In genomic region chr3:72890166-72890925, GRCh38 we compare ENCODE assay signal across 14 cellular contexts. TPM values are rescaled to one million over a fixed set of nuclear protein-coding genes. Genes with fewer than 3 reads are reported as not detected.
DNase-seq lines count a peak whose midpoint lies in the region; ATAC-seq and TF ChIP-seq lines count a peak whose summit lies in the region.
"Had no signal": no experiment of that assay in that cellular context is flagged by ENCODE, and none has a peak within 500 bp of the region (broad histone marks: within the 10 kb centered on the region; RNA-seq: fewer than 3 reads in every experiment).

No MANE protein-coding gene starts in this region.

- no peak overlapping the region for H3K4me3 Mint-ChIP-seq in activated CD4-positive, alpha-beta T cell treated with anti-CD3 and anti-CD28 coated beads for 36 hours
- no peak overlapping the region for H3K4me3 Mint-ChIP-seq in activated CD8-positive, alpha-beta T cell treated with anti-CD3 and anti-CD28 coated beads for 36 hours
- H3K4me3 Mint-ChIP-seq: stimulated activated memory B cell treated with anti-CD40 and anti-IgM and Interleukin-4, amounts not matched to agents 10 μg/mL and 1 μg/mL and 100 μg/mL, for 72 hours had no signal

- H3K79me2 ChIP-seq in HCT116 (ENCODE audit: insufficient read depth, low read length) (no peaks in the 10 kb centered on the region), hepatocyte (peaks cover 32% of the 10 kb centered on the region)

- DNase-seq in HCT116 (ENCODE audit: low read depth, low spot score) (no peak), amniotic epithelial cell (ENCODE audit: low read depth) (peak; percentile 24), hepatocyte (ENCODE audit: low spot score) (no peak), NCI-H187 (lab: John Stamatoyannopoulos, UW) (no peak), amniotic stem cell (lab: John Stamatoyannopoulos, UW) (no peak)
- DNase-seq in activated CD4-positive, alpha-beta T cell treated with anti-CD3 and anti-CD28 coated beads for 36 hours = no peak
- DNase-seq in activated CD8-positive, alpha-beta T cell treated with anti-CD3 and anti-CD28 coated beads for 36 hours = no peak
- DNase-seq: activated CD4-positive, alpha-beta T cell treated with anti-CD3 and anti-CD28 coated beads for 48 hours; activated gamma-delta T cell treated with Interleukin-2 at 50 U/mL for 16 hours; effector CD4-positive, alpha-beta T cell; naive thymus-derived CD4-positive, alpha-beta T cell; NCI-H526 had no signal

- no TSS peak for BruUV-seq in HCT116 (replicated peaks; lab: Mats Ljungman, UMichigan)

- H3K4me1 ChIP-seq in HCT116 (ENCODE audit: control insufficient read depth in 1 of 2, insufficient read depth in 2 of 2, low read length in 2 of 2) (peaks cover 35 to 40% of the 10 kb centered on the region in 2 experiments), hepatocyte (ENCODE audit: insufficient read depth) (peaks cover 42% of the 10 kb centered on the region), skeletal muscle tissue (ENCODE audit: control insufficient read depth in 3 of 3, insufficient read depth in 3 of 3, low read length in 3 of 3) (peaks cover 11 to 14% (median 13%) of the 10 kb centered on the region in 3 donors)

- peaks cover 7% of the 10 kb centered on the region for H3K4me1 Mint-ChIP-seq in activated CD4-positive, alpha-beta T cell treated with anti-CD3 and anti-CD28 coated beads for 36 hours
- H3K4me1 Mint-ChIP-seq in activated CD8-positive, alpha-beta T cell treated with anti-CD3 and anti-CD28 coated beads for 36 hours (ENCODE audit: low read depth) = peaks cover 16% of the 10 kb centered on the region

- H3K4me3 ChIP-seq in HCT116 (replicated peaks in 1 of 2; ENCODE audit: low read depth in 1 of 2, low read length in 2 of 2) (no peak overlapping the region), hepatocyte (no peak overlapping the region), skeletal muscle tissue (ENCODE audit: low read length in 3 of 3) (no peak overlapping the region)

- H4K20me1 ChIP-seq in HCT116 (ENCODE audit: insufficient read depth) (no peaks in the 10 kb centered on the region), hepatocyte (ENCODE audit: insufficient read depth, poor library complexity, severe bottlenecking) (no peaks in the 10 kb centered on the region)

- peaks cover 63% of the 10 kb centered on the region for H3K27me3 Mint-ChIP-seq in activated CD4-positive, alpha-beta T cell treated with anti-CD3 and anti-CD28 coated beads for 36 hours
- H3K27me3 Mint-ChIP-seq in activated CD8-positive, alpha-beta T cell treated with anti-CD3 and anti-CD28 coated beads for 36 hours = peaks cover 72% of the 10 kb centered on the region

- H3K9me3 ChIP-seq in HCT116 (ENCODE audit: control insufficient read depth in 1 of 2, insufficient read depth in 1 of 2, low read depth in 1 of 2, low read length in 2 of 2) (no peaks in the 10 kb centered on the region), hepatocyte (ENCODE audit: low read depth) (no peaks in the 10 kb centered on the region), skeletal muscle tissue (ENCODE audit: control insufficient read depth in 3 of 3, low read length in 3 of 3) (no peaks in the 10 kb centered on the region)

- 85% methylated on average over 10 of the region's 10 CpGs for WGBS in hepatocyte (ENCODE audit: low lambda C conversion rate, missing lambda C conversion rate)

- no peak overlapping the region for H3K27ac Mint-ChIP-seq in activated CD4-positive, alpha-beta T cell treated with anti-CD3 and anti-CD28 coated beads for 36 hours
- no peak overlapping the region for H3K27ac Mint-ChIP-seq in activated CD8-positive, alpha-beta T cell treated with anti-CD3 and anti-CD28 coated beads for 36 hours
- H3K27ac Mint-ChIP-seq: naive thymus-derived CD4-positive, alpha-beta T cell; stimulated activated memory B cell treated with anti-CD40 and anti-IgM and Interleukin-4, amounts not matched to agents 10 μg/mL and 1 μg/mL and 100 μg/mL, for 72 hours had no signal

- RAD21 ChIA-PET in HCT116 (lab: Charles Lee; ENCODE audit: low non-redundant PET in 1 of 2, low total read pairs in 2 of 2, uncharacterized antibody in 2 of 2, unreplicated experiment in 2 of 2) = no interaction called here

- no peak for TF ChIP-seq RAD21 in HCT116 (IDR thresholded peaks at IDR 0.05; ENCODE audit: low read depth)

- CTCF ChIA-PET in HCT116 (lab: Charles Lee) = interaction anchor here (0.7 kb wide), 1 partner anchor 16 kb away, joined by 4 read pairs; no protein-coding TSS in a partner anchor
- CTCF ChIA-PET in activated CD4-positive, alpha-beta T cell treated with anti-CD3 and anti-CD28 coated beads for 36 hours (lab: Charles Lee) = no interaction called here
- CTCF ChIA-PET in activated CD8-positive, alpha-beta T cell treated with anti-CD3 and anti-CD28 coated beads for 36 hours (lab: Charles Lee) = no interaction called here

- intact Hi-C loops in HCT116 (cut with micrococcal nuclease) = no loop called here
- intact Hi-C loops in activated CD4-positive, alpha-beta T cell treated with anti-CD3 and anti-CD28 coated beads for 36 hours (cut with DNase I, micrococcal nuclease) = no loop called here
- intact Hi-C loops in activated CD8-positive, alpha-beta T cell treated with anti-CD3 and anti-CD28 coated beads for 36 hours (cut with micrococcal nuclease) = no loop called here

- H3K4me2 ChIP-seq in HCT116 (ENCODE audit: low read length) = peak overlapping the region; percentile 54
- H3K4me2 ChIP-seq in hepatocyte = peak overlapping the region; percentile 81

- H3K27ac ChIP-seq in HCT116 (ENCODE audit: low read depth, low read length) (no peak overlapping the region), hepatocyte (peak overlapping the region; percentile 81), skeletal muscle tissue (ENCODE audit: low read depth, low read length) (peak overlapping the region; percentile 62)

- H2AFZ ChIP-seq in HCT116 (ENCODE audit: low read depth, low read length, poor library complexity, severe bottlenecking) = no peak overlapping the region
- H2AFZ ChIP-seq in hepatocyte = no peak overlapping the region

- H3K9ac ChIP-seq in HCT116 (ENCODE audit: low read length) (no peak overlapping the region), skeletal muscle tissue (ENCODE audit: low read depth in 1 of 3, low read length in 3 of 3) (no peak overlapping the region)

- no peak for TF ChIP-seq POLR2A in HCT116 (IDR thresholded peaks at IDR 0.05; ENCODE audit: borderline replicate concordance, extremely low read depth, insufficient read depth, insufficient read length)

- POLR2A ChIA-PET in HCT116 (lab: Charles Lee) = no interaction called here
- POLR2A ChIA-PET in activated CD4-positive, alpha-beta T cell treated with anti-CD3 and anti-CD28 coated beads for 36 hours (lab: Charles Lee) = no interaction called here
- POLR2A ChIA-PET in activated CD8-positive, alpha-beta T cell treated with anti-CD3 and anti-CD28 coated beads for 36 hours (lab: Charles Lee) = no interaction called here

- no peaks in the 10 kb centered on the region for H3K36me3 Mint-ChIP-seq in activated CD4-positive, alpha-beta T cell treated with anti-CD3 and anti-CD28 coated beads for 36 hours (ENCODE audit: low read depth)
- no peaks in the 10 kb centered on the region for H3K36me3 Mint-ChIP-seq in activated CD8-positive, alpha-beta T cell treated with anti-CD3 and anti-CD28 coated beads for 36 hours (ENCODE audit: low read depth)
- H3K36me3 Mint-ChIP-seq: naive thymus-derived CD4-positive, alpha-beta T cell; stimulated activated memory B cell treated with anti-CD40 and anti-IgM and Interleukin-4, amounts not matched to agents 10 μg/mL and 1 μg/mL and 100 μg/mL, for 72 hours had no signal

- no peaks in the 10 kb centered on the region for H3K27me3 ChIP-seq in HCT116 (ENCODE audit: insufficient read depth, low read length)
- H3K27me3 ChIP-seq in hepatocyte = no peaks in the 10 kb centered on the region
- no peaks in the 10 kb centered on the region for H3K27me3 ChIP-seq in skeletal muscle tissue (ENCODE audit: control insufficient read depth in 3 of 3, insufficient read depth in 3 of 3, low read length in 3 of 3)

- ATAC-seq in HCT116 = no peak
- ATAC-seq in activated CD4-positive, alpha-beta T cell treated with anti-CD3 and anti-CD28 coated beads for 36 hours = no peak
- no peak for ATAC-seq in activated CD8-positive, alpha-beta T cell treated with anti-CD3 and anti-CD28 coated beads for 36 hours
- ATAC-seq: naive thymus-derived CD4-positive, alpha-beta T cell; stimulated activated memory B cell treated with anti-CD40 and anti-IgM and Interleukin-4, amounts not matched to agents 10 μg/mL and 1 μg/mL and 100 μg/mL, for 72 hours had no signal

- H3K36me3 ChIP-seq in HCT116 (ENCODE audit: control insufficient read depth in 1 of 2, insufficient read depth in 2 of 2, low read length in 2 of 2) (no peaks in the 10 kb centered on the region), hepatocyte (replicated peaks; ENCODE audit: insufficient read depth, low read depth) (no peaks in the 10 kb centered on the region), skeletal muscle tissue (ENCODE audit: control insufficient read depth in 3 of 3, insufficient read depth in 3 of 3, low read length in 3 of 3) (no peaks in the 10 kb centered on the region)

- H3K9me2 ChIP-seq in HCT116 (ENCODE audit: insufficient read depth) (no peaks in the 10 kb centered on the region), hepatocyte (replicated peaks; ENCODE audit: insufficient read depth) (no peaks in the 10 kb centered on the region)

- TF ChIP-seq CTCF in HCT116 (IDR thresholded peaks at IDR 0.05 in 2 of 3, conservative IDR thresholded peaks at IDR 0.05 in 1 of 3; ENCODE audit: borderline replicate concordance in 1 of 3, insufficient read depth in 1 of 3, low read depth in 2 of 3, low read length in 2 of 3) (no peak), hepatocyte (IDR thresholded peaks at IDR 0.05; ENCODE audit: poor library complexity) (no peak)
- TF ChIP-seq CTCF in activated CD8-positive, alpha-beta T cell treated with anti-CD3 and anti-CD28 coated beads for 36 hours (IDR thresholded peaks at IDR 0.05) = no peak

- no peaks in the 10 kb centered on the region for H3K9me3 Mint-ChIP-seq in activated CD4-positive, alpha-beta T cell treated with anti-CD3 and anti-CD28 coated beads for 36 hours (ENCODE audit: low read depth)
- H3K9me3 Mint-ChIP-seq in activated CD8-positive, alpha-beta T cell treated with anti-CD3 and anti-CD28 coated beads for 36 hours = no peaks in the 10 kb centered on the region

RNA-seq across cellular contexts. Expression of gene GXYLT2, which starts 2.5 kb away (rescaled TPM):
- 5.6 TPM for total RNA-seq in HCT116 (2021; ENCODE audit: unreplicated experiment)
- 0.79 and 1.7 TPM in 2 replicates for polyA plus RNA-seq in HCT116 (2012)
- 23.6 and 35.7 TPM in 2 replicates for total RNA-seq in hepatocyte
- polyA plus RNA-seq in hepatocyte = 24.9 and 27.4 TPM in 2 replicates
- total RNA-seq in skeletal muscle tissue = 31.8 TPM
- total RNA-seq in activated CD4-positive, alpha-beta T cell treated with anti-CD3 and anti-CD28 coated beads for 36 hours = under 1 TPM in 1 of 2 experiments, not detected in 1; 0.07 TPM
- total RNA-seq in activated CD8-positive, alpha-beta T cell treated with anti-CD3 and anti-CD28 coated beads for 36 hours = under 1 TPM; 0.11 to 0.92 TPM
- total RNA-seq: naive thymus-derived CD4-positive, alpha-beta T cell had no signal
- polyA plus RNA-seq: naive thymus-derived CD4-positive, alpha-beta T cell had no signal

RNA-seq across cellular contexts. Expression of gene SHQ1, which starts 42.1 kb away (rescaled TPM):
- total RNA-seq in HCT116 (2021; ENCODE audit: unreplicated experiment) = 27.6 TPM
- 8.0 and 9.4 TPM in 2 replicates for polyA plus RNA-seq in HCT116 (2012)
- 16.2 and 16.8 TPM in 2 replicates for total RNA-seq in hepatocyte
- polyA plus RNA-seq in hepatocyte = 11.1 and 14.8 TPM in 2 replicates
- total RNA-seq in skeletal muscle tissue = 21.4 TPM
- 10 to 100 TPM; 26.4 to 31.3 TPM for total RNA-seq in activated CD4-positive, alpha-beta T cell treated with anti-CD3 and anti-CD28 coated beads for 36 hours
- total RNA-seq in activated CD8-positive, alpha-beta T cell treated with anti-CD3 and anti-CD28 coated beads for 36 hours = 10 to 100 TPM; 29.8 to 31.4 TPM
